In genomic region chr1:243335297-243335696, GRCh38 we compare ENCODE assay signal across 18 cellular contexts.
"Had no signal": no experiment of that assay in that cellular context is flagged by ENCODE, and none has a peak within 500 bp of the region (broad histone marks: within the 10 kb centered on the region; RNA-seq: fewer than 3 reads in every experiment).

No MANE protein-coding gene starts in this region.

- ATAC-seq: effector memory CD8-positive, alpha-beta T cell; gastroesophageal sphincter; lower lobe of right lung; natural killer cell treated with Interleukin-12 subunit alpha and Interleukin-12 subunit beta and Interleukin-15 and Interleukin-18, amount 100 ng/mL, for 72 hours; right cardiac atrium had no signal

- DNase-seq: effector memory CD8-positive, alpha-beta T cell; esophagus squamous epithelium; foreskin fibroblast; glutamatergic neuron; left ventricle myocardium inferior; lower lobe of right lung; midbrain; nucleus accumbens; ovary; right cardiac atrium; small intestine; stimulated activated CD4-positive, alpha-beta T cell treated with anti-CD3 and anti-CD28 coated beads, Interleukin-12 subunit alpha, Interleukin-12 subunit beta, amount 100 ng/mL, for 4 hours; stimulated activated naive CD4-positive, alpha-beta T cell; stomach; substantia nigra; upper lobe of left lung had no signal
